13 cellular contexts compared by ENCODE assay signal in genomic region chr10:44995581-44995913, GRCh38. TPM values are rescaled to one million over a fixed set of nuclear protein-coding genes. Genes with fewer than 3 reads are reported as not detected.
DNase-seq lines count a peak whose midpoint lies in the region; ATAC-seq, FAIRE-seq and TF ChIP-seq lines count a peak whose summit lies in the region.
"Had no signal": no experiment of that assay in that cellular context is flagged by ENCODE, and none has a peak within 500 bp of the region (broad histone marks: within the 10 kb centered on the region; RNA-seq: fewer than 3 reads in every experiment).

No MANE protein-coding gene starts in this region.

- ATAC-seq in HepG2 (peak; percentile 34), GM21717 (IDR thresholded peaks at IDR 0.05; ENCODE audit: unreplicated experiment) (no peak), GM18517 (IDR thresholded peaks at IDR 0.05; ENCODE audit: unreplicated experiment) (no peak)
- no peak for ATAC-seq in stimulated activated effector memory CD8-positive, alpha-beta T cell treated with anti-CD3 and anti-CD28 coated beads, Interleukin-12 subunit alpha, Interleukin-12 subunit beta, amount 100 ng/mL, for 72 hours

- intact Hi-C loops in HepG2 (cut with micrococcal nuclease; ENCODE audit: unreplicated experiment), result no loop called here

- 13% methylated on average over 4 of the region's 4 CpGs for WGBS in HepG2 (ENCODE audit: low lambda C conversion rate)

- peaks cover 38% of the 10 kb centered on the region for H3K4me1 Mint-ChIP-seq in HFFc6 (ENCODE audit: low read depth)
- H3K4me1 Mint-ChIP-seq in T-helper 2 cell treated with Interferon-gamma antibody and Interleukin-4, amounts not matched to agents 5 μg/mL and 100 μg/mL, for 36 hours (ENCODE audit: low read depth), result peaks cover 37% of the 10 kb centered on the region
- H3K4me1 Mint-ChIP-seq in stimulated activated effector memory CD8-positive, alpha-beta T cell treated with anti-CD3 and anti-CD28 coated beads, Interleukin-12 subunit alpha, Interleukin-12 subunit beta, amount 100 ng/mL, for 72 hours, result peaks cover 29% of the 10 kb centered on the region

- no peaks in the 10 kb centered on the region for H3K79me2 ChIP-seq in HepG2 (ENCODE audit: insufficient read depth, low read length)

- no peaks in the 10 kb centered on the region for H4K20me1 ChIP-seq in HepG2 (ENCODE audit: insufficient read depth, low read length)

- no peak for TF ChIP-seq POLR2A in HepG2 (IDR thresholded peaks at IDR 0.05; ENCODE audit: insufficient read depth in 1 of 2, low read depth in 2 of 2, low read length in 2 of 2)

- FAIRE-seq in HepG2 (lab: Jason Lieb, UNC) (no peak), RCC 7860 (lab: Jason Lieb, UNC) (no peak)

- CTCF ChIA-PET in HepG2 (lab: Yijun Ruan, JAX; ENCODE audit: low intra/inter-chr PET ratio, low total read pairs), result no interaction called here

- BruUV-seq in HepG2 (replicated peaks; lab: Mats Ljungman, UMichigan), result no TSS peak

- POLR2A ChIA-PET in HepG2 (lab: Yijun Ruan, JAX), result interaction anchor here (1.0 to 12.0 kb wide), 11 partner anchors 9 to 1129 kb away, joined by 3 to 863 read pairs (median 5); partner anchors contain the start of genes DEPP1 and RASSF4

- peaks cover 96% of the 10 kb centered on the region for H3K4me1 ChIP-seq in HepG2 (ENCODE audit: insufficient read depth, low read length)

- no peak for DNase-seq in HFFc6
- no peak for DNase-seq in T-helper 2 cell treated with Interferon-gamma antibody and Interleukin-4, amounts not matched to agents 5 μg/mL and 100 μg/mL, for 36 hours (ENCODE audit: low spot score)
- DNase-seq in HepG2 (ENCODE audit: low spot score), result no peak
- peak in 1 of 2 donors; percentile 40 for DNase-seq in stimulated activated effector memory CD8-positive, alpha-beta T cell treated with anti-CD3 and anti-CD28 coated beads, Interleukin-12 subunit alpha, Interleukin-12 subunit beta, amount 100 ng/mL, for 72 hours (ENCODE audit: low spot score in 2 of 2)
- no peak for DNase-seq in NCI-H524 treated with DMSO at 0.1 percent for 48 hours (lab: John Stamatoyannopoulos, UW)
- no peak for DNase-seq in RCC 7860 (ENCODE audit: low spot score)
- DNase-seq: activated B cell treated with CpG ODN at 0.5 μM for 24 hours, EL, GOT3, NCI-H1417 had no signal

- H3K27me3 Mint-ChIP-seq in HFFc6 (ENCODE audit: insufficient read depth), result no peaks in the 10 kb centered on the region; the same call in none of the 2 replicates
- H3K27me3 Mint-ChIP-seq in T-helper 2 cell treated with Interferon-gamma antibody and Interleukin-4, amounts not matched to agents 5 μg/mL and 100 μg/mL, for 36 hours (ENCODE audit: low read depth), result peaks cover 9% of the 10 kb centered on the region
- H3K27me3 Mint-ChIP-seq: activated naive CD8-positive, alpha-beta T cell had no signal

- no peak overlapping the region for H3K4me3 ChIP-seq in HepG2 (replicated peaks in 1 of 3; ENCODE audit: insufficient read depth in 1 of 3, low read depth in 2 of 3, low read length in 3 of 3)

- in situ Hi-C loops in HepG2 (cut with HindIII; ENCODE audit: extremely low pct_ligation_motif_present, low pct_unique_long_range_greater_than_20kb), result no loop called here

- peaks cover 14 to 22% of the 10 kb centered on the region in 2 experiments; a peak in 3 of 5 replicates for H3K36me3 ChIP-seq in HepG2 (replicated peaks in 1 of 2; ENCODE audit: control insufficient read depth in 1 of 2, insufficient read depth in 2 of 2, low read length in 2 of 2)

- TF ChIP-seq CTCF in HFFc6 (IDR thresholded peaks at IDR 0.05) (no peak), HepG2 (CRISPR knock-in tag; IDR thresholded peaks at IDR 0.05) (no peak)

- TF ChIP-seq RAD21 in HepG2 (CRISPR knock-in tag; IDR thresholded peaks at IDR 0.05), result no peak

- no peaks in the 10 kb centered on the region for H3K9me3 Mint-ChIP-seq in HFFc6
- H3K9me3 Mint-ChIP-seq in T-helper 2 cell treated with Interferon-gamma antibody and Interleukin-4, amounts not matched to agents 5 μg/mL and 100 μg/mL, for 36 hours, result peaks cover 6% of the 10 kb centered on the region
- peaks cover 2% of the 10 kb centered on the region for H3K9me3 Mint-ChIP-seq in stimulated activated effector memory CD8-positive, alpha-beta T cell treated with anti-CD3 and anti-CD28 coated beads, Interleukin-12 subunit alpha, Interleukin-12 subunit beta, amount 100 ng/mL, for 72 hours
- H3K9me3 Mint-ChIP-seq: activated B cell treated with CpG ODN at 0.5 μM for 24 hours had no signal

- H3K27me3 ChIP-seq in HepG2 (ENCODE audit: control insufficient read depth in 1 of 2, insufficient read depth in 2 of 2, low read length in 2 of 2), result no peaks in the 10 kb centered on the region

- TF ChIP-seq EP300 in HepG2 (IDR thresholded peaks at IDR 0.05; ENCODE audit: low read depth in 2 of 2, low read length in 2 of 2), result no peak
- TF ChIP-seq EP300 in HepG2 (CRISPR knock-in tag; IDR thresholded peaks at IDR 0.05; ENCODE audit: borderline replicate concordance), result no peak

- peak overlapping the region; percentile 71 for H3K9ac ChIP-seq in HepG2 (ENCODE audit: insufficient read depth, low read depth, low read length)

- no peaks in the 10 kb centered on the region for H3K36me3 Mint-ChIP-seq in HFFc6 (ENCODE audit: low read depth)
- H3K36me3 Mint-ChIP-seq in T-helper 2 cell treated with Interferon-gamma antibody and Interleukin-4, amounts not matched to agents 5 μg/mL and 100 μg/mL, for 36 hours (ENCODE audit: low read depth), result peaks cover 2% of the 10 kb centered on the region
- peaks cover 8% of the 10 kb centered on the region for H3K36me3 Mint-ChIP-seq in stimulated activated effector memory CD8-positive, alpha-beta T cell treated with anti-CD3 and anti-CD28 coated beads, Interleukin-12 subunit alpha, Interleukin-12 subunit beta, amount 100 ng/mL, for 72 hours
- H3K36me3 Mint-ChIP-seq: activated naive CD8-positive, alpha-beta T cell had no signal

- peak overlapping the region; percentile 92 for H3K27ac ChIP-seq in HepG2 (ENCODE audit: extremely low read length, insufficient read depth, low read length)

- no peak overlapping the region for H2AFZ ChIP-seq in HepG2 (ENCODE audit: low read length)

- no peak overlapping the region for H3K4me3 Mint-ChIP-seq in HFFc6
- H3K4me3 Mint-ChIP-seq in T-helper 2 cell treated with Interferon-gamma antibody and Interleukin-4, amounts not matched to agents 5 μg/mL and 100 μg/mL, for 36 hours, result peak overlapping the region; percentile 35
- no peak overlapping the region for H3K4me3 Mint-ChIP-seq in stimulated activated effector memory CD8-positive, alpha-beta T cell treated with anti-CD3 and anti-CD28 coated beads, Interleukin-12 subunit alpha, Interleukin-12 subunit beta, amount 100 ng/mL, for 72 hours
- H3K4me3 Mint-ChIP-seq: activated B cell treated with CpG ODN at 0.5 μM for 24 hours; activated naive CD8-positive, alpha-beta T cell had no signal

- H3K4me2 ChIP-seq in HepG2 (ENCODE audit: low read depth, low read length), result peak overlapping the region; percentile 60

- no peaks in the 10 kb centered on the region for H3K9me3 ChIP-seq in HepG2 (ENCODE audit: low read length)

- 0 out of 2 replicates have a peak overlapping the region, but pooled peaks have one; percentile 9 for H3K27ac Mint-ChIP-seq in HFFc6
- no peak overlapping the region for H3K27ac Mint-ChIP-seq in T-helper 2 cell treated with Interferon-gamma antibody and Interleukin-4, amounts not matched to agents 5 μg/mL and 100 μg/mL, for 36 hours
- peak overlapping the region; percentile 71 for H3K27ac Mint-ChIP-seq in stimulated activated effector memory CD8-positive, alpha-beta T cell treated with anti-CD3 and anti-CD28 coated beads, Interleukin-12 subunit alpha, Interleukin-12 subunit beta, amount 100 ng/mL, for 72 hours
- H3K27ac Mint-ChIP-seq: activated B cell treated with CpG ODN at 0.5 μM for 24 hours; activated naive CD8-positive, alpha-beta T cell had no signal

RNA-seq across cellular contexts. Expression of gene ZNF22, which starts 5.2 kb away (rescaled TPM):
- total RNA-seq in HFFc6 (2021; fragmentation: NEBNext Ultra II Directional; extraction: Animal tissue kit (Norgen Biotek cat#: 25700)), result 10 to 100 TPM in 4 of 6 experiments, 1 to 10 TPM in 2; 7.4 to 15.8 (median 13.2) TPM
- 0.40 and 0.58 TPM in 2 replicates for total RNA-seq in HepG2 (2016; rRNA removed; fragmentation: Illumina TruSeq; extraction: Trizol)
- total RNA-seq in HepG2 (2016; cell fraction: cytosol; rRNA removed; fragmentation: Illumina TruSeq; extraction: Trizol; ENCODE audit: low read depth), result not detected in 2 replicates
- 0.49 and 0.56 TPM in 2 replicates for total RNA-seq in HepG2 (2016; cell fraction: insoluble cytoplasmic fraction; rRNA removed; fragmentation: Illumina TruSeq; extraction: Trizol)
- total RNA-seq in HepG2 (2016; cell fraction: membrane; rRNA removed; fragmentation: Illumina TruSeq; extraction: Trizol), result 0.28 and 0.45 TPM in 2 replicates
- 0.75 and 1.2 TPM in 2 replicates for total RNA-seq in HepG2 (2016; cell fraction: nucleus; rRNA removed; fragmentation: Illumina TruSeq; extraction: Trizol)
- polyA plus RNA-seq in HepG2 (2011; rRNA removed), result 1.1 and 1.3 TPM in 2 replicates
- polyA plus RNA-seq in HepG2 (2011; cell fraction: cytosol; rRNA removed), result 0.35 and 0.77 TPM in 2 replicates
- 1.2 and 1.7 TPM in 2 replicates for polyA plus RNA-seq in HepG2 (2011; cell fraction: nucleus; rRNA removed)
- polyA plus RNA-seq in HepG2 (2012), result 1.6 and 2.5 TPM in 2 replicates
- polyA plus RNA-seq in HepG2 (2016; cell fraction: cytosol; fragmentation: Illumina TruSeq; extraction: Trizol; ENCODE audit: low read depth), result 0.07 and 0.09 TPM in 2 replicates
- 0.60 and 0.62 TPM in 2 replicates for polyA plus RNA-seq in HepG2 (2016; cell fraction: insoluble cytoplasmic fraction; fragmentation: Illumina TruSeq; extraction: Trizol; ENCODE audit: low read depth)
- 0.22 and 0.27 TPM in 2 replicates for polyA plus RNA-seq in HepG2 (2016; cell fraction: membrane; fragmentation: Illumina TruSeq; extraction: Trizol; ENCODE audit: low read depth)
- polyA plus RNA-seq in HepG2 (2016; cell fraction: nucleus; fragmentation: Illumina TruSeq; extraction: Trizol; ENCODE audit: insufficient read depth, low read depth), result 0.89 and 1.1 TPM in 2 replicates
- not detected in 2 replicates for polyA minus RNA-seq in HepG2 (2011; rRNA and poly(A)+ RNA removed; ENCODE audit: low replicate concordance)
- not detected in 2 replicates for polyA minus RNA-seq in HepG2 (2011; cell fraction: cytosol; rRNA and poly(A)+ RNA removed)
- 2.2 and 2.4 TPM in 2 replicates for polyA minus RNA-seq in HepG2 (2011; cell fraction: nucleus; rRNA and poly(A)+ RNA removed)

RNA-seq across cellular contexts. Expression of gene DEPP1, which starts 16.9 kb away (rescaled TPM):
- under 1 TPM; 0.43 to 0.78 (median 0.52) TPM for total RNA-seq in HFFc6 (2021; fragmentation: NEBNext Ultra II Directional; extraction: Animal tissue kit (Norgen Biotek cat#: 25700))
- 11.2 and 14.8 TPM in 2 replicates for total RNA-seq in HepG2 (2016; rRNA removed; fragmentation: Illumina TruSeq; extraction: Trizol)
- total RNA-seq in HepG2 (2016; cell fraction: cytosol; rRNA removed; fragmentation: Illumina TruSeq; extraction: Trizol; ENCODE audit: low read depth), result 3.0 and 5.0 TPM in 2 replicates
- total RNA-seq in HepG2 (2016; cell fraction: insoluble cytoplasmic fraction; rRNA removed; fragmentation: Illumina TruSeq; extraction: Trizol), result 9.0 and 15.3 TPM in 2 replicates
- 9.0 and 9.3 TPM in 2 replicates for total RNA-seq in HepG2 (2016; cell fraction: membrane; rRNA removed; fragmentation: Illumina TruSeq; extraction: Trizol)
- 15.1 and 16.0 TPM in 2 replicates for total RNA-seq in HepG2 (2016; cell fraction: nucleus; rRNA removed; fragmentation: Illumina TruSeq; extraction: Trizol)
- polyA plus RNA-seq in HepG2 (2011; rRNA removed), result 270 and 338 TPM in 2 replicates
- 261 and 317 TPM in 2 replicates for polyA plus RNA-seq in HepG2 (2011; cell fraction: cytosol; rRNA removed)
- polyA plus RNA-seq in HepG2 (2011; cell fraction: nucleus; rRNA removed), result 103 and 135 TPM in 2 replicates
- 132 and 232 TPM in 2 replicates for polyA plus RNA-seq in HepG2 (2012)
- polyA plus RNA-seq in HepG2 (2016; cell fraction: cytosol; fragmentation: Illumina TruSeq; extraction: Trizol; ENCODE audit: low read depth), result 2.0 and 2.5 TPM in 2 replicates
- 9.3 and 11.2 TPM in 2 replicates for polyA plus RNA-seq in HepG2 (2016; cell fraction: insoluble cytoplasmic fraction; fragmentation: Illumina TruSeq; extraction: Trizol; ENCODE audit: low read depth)
- polyA plus RNA-seq in HepG2 (2016; cell fraction: membrane; fragmentation: Illumina TruSeq; extraction: Trizol; ENCODE audit: low read depth), result 3.6 and 5.2 TPM in 2 replicates
- 13.4 and 15.5 TPM in 2 replicates for polyA plus RNA-seq in HepG2 (2016; cell fraction: nucleus; fragmentation: Illumina TruSeq; extraction: Trizol; ENCODE audit: insufficient read depth, low read depth)
- polyA minus RNA-seq in HepG2 (2011; rRNA and poly(A)+ RNA removed; ENCODE audit: low replicate concordance), result 1.8 and 739 TPM in 2 replicates
- 249 and 254 TPM in 2 replicates for polyA minus RNA-seq in HepG2 (2011; cell fraction: cytosol; rRNA and poly(A)+ RNA removed)
- 107 and 142 TPM in 2 replicates for polyA minus RNA-seq in HepG2 (2011; cell fraction: nucleus; rRNA and poly(A)+ RNA removed)

RNA-seq across cellular contexts. Expression of gene RASSF4, which starts 35.9 kb away (rescaled TPM):
- 1 to 10 TPM; 1.1 to 3.8 (median 2.9) TPM for total RNA-seq in HFFc6 (2021; fragmentation: NEBNext Ultra II Directional; extraction: Animal tissue kit (Norgen Biotek cat#: 25700))
- 49.9 and 51.7 TPM in 2 replicates for total RNA-seq in HepG2 (2016; rRNA removed; fragmentation: Illumina TruSeq; extraction: Trizol)
- total RNA-seq in HepG2 (2016; cell fraction: cytosol; rRNA removed; fragmentation: Illumina TruSeq; extraction: Trizol; ENCODE audit: low read depth), result 22.4 and 22.8 TPM in 2 replicates
- total RNA-seq in HepG2 (2016; cell fraction: insoluble cytoplasmic fraction; rRNA removed; fragmentation: Illumina TruSeq; extraction: Trizol), result 49.9 and 50.1 TPM in 2 replicates
- total RNA-seq in HepG2 (2016; cell fraction: membrane; rRNA removed; fragmentation: Illumina TruSeq; extraction: Trizol), result 39.2 and 45.6 TPM in 2 replicates
- 52.1 and 54.6 TPM in 2 replicates for total RNA-seq in HepG2 (2016; cell fraction: nucleus; rRNA removed; fragmentation: Illumina TruSeq; extraction: Trizol)
- polyA plus RNA-seq in HepG2 (2011; rRNA removed), result 34.0 and 39.7 TPM in 2 replicates
- polyA plus RNA-seq in HepG2 (2011; cell fraction: cytosol; rRNA removed), result 20.4 and 25.8 TPM in 2 replicates
- 140 TPM in 2 replicates for polyA plus RNA-seq in HepG2 (2011; cell fraction: nucleus; rRNA removed)
- 25.0 and 26.7 TPM in 2 replicates for polyA plus RNA-seq in HepG2 (2012)
- 18.5 and 22.5 TPM in 2 replicates for polyA plus RNA-seq in HepG2 (2016; cell fraction: cytosol; fragmentation: Illumina TruSeq; extraction: Trizol; ENCODE audit: low read depth)
- polyA plus RNA-seq in HepG2 (2016; cell fraction: insoluble cytoplasmic fraction; fragmentation: Illumina TruSeq; extraction: Trizol; ENCODE audit: low read depth), result 53.5 and 57.9 TPM in 2 replicates
- 31.2 and 31.3 TPM in 2 replicates for polyA plus RNA-seq in HepG2 (2016; cell fraction: membrane; fragmentation: Illumina TruSeq; extraction: Trizol; ENCODE audit: low read depth)
- polyA plus RNA-seq in HepG2 (2016; cell fraction: nucleus; fragmentation: Illumina TruSeq; extraction: Trizol; ENCODE audit: insufficient read depth, low read depth), result 84.5 and 98.6 TPM in 2 replicates
- 0.12 and 67.0 TPM in 2 replicates for polyA minus RNA-seq in HepG2 (2011; rRNA and poly(A)+ RNA removed; ENCODE audit: low replicate concordance)
- 13.4 and 16.0 TPM in 2 replicates for polyA minus RNA-seq in HepG2 (2011; cell fraction: cytosol; rRNA and poly(A)+ RNA removed)
- polyA minus RNA-seq in HepG2 (2011; cell fraction: nucleus; rRNA and poly(A)+ RNA removed), result 74.3 and 88.9 TPM in 2 replicates

Comparison
In these comparisons a context has a peak if more than half of its experiments do, and no peak if none do; other contexts are left out.
1. RNA of gene RASSF4, which starts 35.9 kb away (total RNA-seq): 22.4 to 54.6 TPM in HepG2; 1.1 to 3.8 TPM in HFFc6; every median in the first group is over 4 times any median in the second.